In genomic region chr14:51251486-51251885, GRCh38 we compare ENCODE assay signal across 17 cellular contexts. TPM values are rescaled to one million over a fixed set of nuclear protein-coding genes. Genes with fewer than 3 reads are reported as not detected.
DNase-seq lines count a peak whose midpoint lies in the region; ATAC-seq and TF ChIP-seq lines count a peak whose summit lies in the region.
"Had no signal": no experiment of that assay in that cellular context is flagged by ENCODE, and none has a peak within 500 bp of the region (broad histone marks: within the 10 kb centered on the region; RNA-seq: fewer than 3 reads in every experiment).

No MANE protein-coding gene starts in this region.

- no peaks in the 10 kb centered on the region for H4K20me1 ChIP-seq in mammary epithelial cell (ENCODE audit: insufficient read depth, low read length)
- no peaks in the 10 kb centered on the region for H4K20me1 ChIP-seq in MM.1S (ENCODE audit: insufficient read depth, low read length)

- no peak for TF ChIP-seq POLR2A in gastroesophageal sphincter (IDR thresholded peaks at IDR 0.05)

- dilution Hi-C loops in mammary epithelial cell (cut with HindIII; ENCODE audit: low sequenced_read_pairs): no loop called here

- POLR2A ChIA-PET in RWPE1 (lab: Yijun Ruan, JAX; ENCODE audit: low non-redundant PET): no interaction called here

- peak overlapping the region; percentile 56 for H3K4me2 ChIP-seq in mammary epithelial cell (ENCODE audit: insufficient read depth, low read depth, low read length)
- no peak overlapping the region for H3K4me2 ChIP-seq in MM.1S (ENCODE audit: low read depth, low read length)
- H3K4me2 ChIP-seq: A549 had no signal

- H2AFZ ChIP-seq in mammary epithelial cell (ENCODE audit: low read depth, low read length) (no peak overlapping the region), MM.1S (ENCODE audit: low read length) (no peak overlapping the region)

- TF ChIP-seq EP300 in gastroesophageal sphincter (IDR thresholded peaks at IDR 0.05): no peak

- in situ Hi-C loops in mammary epithelial cell (cut with MboI; ENCODE audit: low sequenced_read_pairs in 2 of 2): no loop called here

- intact Hi-C loops in mammary epithelial cell (cut with micrococcal nuclease): no loop called here

- H3F3A ChIP-seq in MM.1S (ENCODE audit: insufficient read depth, low read length): no peaks in the 10 kb centered on the region

- WGBS in mammary epithelial cell (ENCODE audit: low coverage, missing lambda C conversion rate): 54% methylated on average over 4 of the region's 4 CpGs
- 82 to 95% methylated on average over 4 of the region's 4 CpGs for WGBS in gastroesophageal sphincter (ENCODE audit: low coverage in 1 of 2), 2 donors

- H3K79me2 ChIP-seq in mammary epithelial cell (ENCODE audit: insufficient read depth, low read length) (peaks cover 15% of the 10 kb centered on the region), MM.1S (ENCODE audit: low read length) (no peaks in the 10 kb centered on the region)

- no peak overlapping the region for H3K27ac ChIP-seq in RWPE1
- H3K27ac ChIP-seq in mammary epithelial cell (ENCODE audit: insufficient read depth, low read depth, low read length): peak overlapping the region; percentile 37
- peak overlapping the region; percentile 9 for H3K27ac ChIP-seq in foreskin keratinocyte
- no peak overlapping the region for H3K27ac ChIP-seq in MM.1S (ENCODE audit: low read length)
- H3K27ac ChIP-seq in gastroesophageal sphincter: no peak overlapping the region
- H3K27ac ChIP-seq: A549, C4-2B had no signal

- ATAC-seq in foreskin keratinocyte (peak; percentile 67), gastroesophageal sphincter (no peak)
- ATAC-seq: A549, GM12878, HepG2 had no signal

- H3K4me1 ChIP-seq in mammary epithelial cell (ENCODE audit: insufficient read depth, low read length): peaks cover 14% of the 10 kb centered on the region
- H3K4me1 ChIP-seq in foreskin keratinocyte: no peaks in the 10 kb centered on the region
- H3K4me1 ChIP-seq in MM.1S (ENCODE audit: low read length): peaks cover 7% of the 10 kb centered on the region
- no peaks in the 10 kb centered on the region for H3K4me1 ChIP-seq in gastroesophageal sphincter
- H3K4me1 ChIP-seq: A549, BE2C, HAP-1 had no signal

- no peak for TF ChIP-seq CTCF in RWPE1 (conservative IDR thresholded peaks at IDR 0.05; ENCODE audit: low read depth)
- TF ChIP-seq CTCF in mammary epithelial cell (conservative IDR thresholded peaks at IDR 0.05 in 1 of 2, IDR thresholded peaks at IDR 0.05 in 1 of 2; ENCODE audit: extremely low read depth in 1 of 2, insufficient read depth in 1 of 2, low read depth in 1 of 2, low read length in 2 of 2): no peak
- no peak for TF ChIP-seq CTCF in foreskin keratinocyte (conservative IDR thresholded peaks at IDR 0.05)
- TF ChIP-seq CTCF in MM.1S (IDR thresholded peaks at IDR 0.05; ENCODE audit: low read length): no peak
- no peak for TF ChIP-seq CTCF in gastroesophageal sphincter (IDR thresholded peaks at IDR 0.05)

- H3K9me3 ChIP-seq in mammary epithelial cell (replicated peaks; ENCODE audit: insufficient read depth, low read length) (no peaks in the 10 kb centered on the region), MM.1S (replicated peaks; ENCODE audit: insufficient read depth, low read length) (no peaks in the 10 kb centered on the region), gastroesophageal sphincter (no peaks in the 10 kb centered on the region)
- H3K9me3 ChIP-seq: A549, BE2C, HAP-1 had no signal

- H3K27me3 ChIP-seq in mammary epithelial cell (ENCODE audit: insufficient read depth, low read length) (no peaks in the 10 kb centered on the region), foreskin keratinocyte (no peaks in the 10 kb centered on the region), MM.1S (replicated peaks; ENCODE audit: insufficient read depth, low read length) (no peaks in the 10 kb centered on the region), gastroesophageal sphincter (no peaks in the 10 kb centered on the region)
- H3K27me3 ChIP-seq: BE2C had no signal

- BruUV-seq in mammary epithelial cell (replicated peaks; lab: Mats Ljungman, UMichigan): no TSS peak

- H3K36me3 ChIP-seq in mammary epithelial cell (ENCODE audit: insufficient read depth, low read length) (peaks cover 21% of the 10 kb centered on the region), MM.1S (replicated peaks; ENCODE audit: insufficient read depth, low read length) (no peaks in the 10 kb centered on the region), gastroesophageal sphincter (peaks cover 0 to 81% of the 10 kb centered on the region in 2 donors)

- CTCF ChIA-PET in RWPE1 (lab: Yijun Ruan, JAX): no interaction called here
- CTCF ChIA-PET in mammary epithelial cell (lab: Charles Lee; ENCODE audit: low non-redundant PET): no interaction called here

- H3K9ac ChIP-seq in mammary epithelial cell (ENCODE audit: insufficient read depth, low read length) (no peak overlapping the region), MM.1S (ENCODE audit: low read length) (no peak overlapping the region)

- peak; percentile 20 for DNase-seq in HPDE6-E6E7 (ENCODE audit: extremely low spot score)
- peak; percentile 26 for DNase-seq in RWPE1 (ENCODE audit: low spot score)
- DNase-seq in mammary epithelial cell: peak; percentile 71
- peak; percentile 54 to 72 for DNase-seq in foreskin keratinocyte
- no peak for DNase-seq in GM19238 (ENCODE audit: insufficient read length, low spot score)
- DNase-seq in NCI-H1092 treated with DMSO at 0.1 percent for 48 hours (lab: John Stamatoyannopoulos, UW): no peak
- DNase-seq in MM.1S: no peak
- DNase-seq: BE2C; CD4-positive, alpha-beta memory T cell; DMS79; GOT3 had no signal

- H3K4me3 ChIP-seq in mammary epithelial cell (replicated peaks in 1 of 3; ENCODE audit: insufficient read depth in 1 of 3, low read depth in 2 of 3, low read length in 3 of 3): no peak overlapping the region
- H3K4me3 ChIP-seq in MM.1S (ENCODE audit: low read length): no peak overlapping the region
- no peak overlapping the region for H3K4me3 ChIP-seq in gastroesophageal sphincter
- H3K4me3 ChIP-seq: A549, GM12878, HAP-1 had no signal

- H3K9me2 ChIP-seq in MM.1S (replicated peaks; ENCODE audit: insufficient read depth, low read length): no peaks in the 10 kb centered on the region

RNA-seq across cellular contexts. Expression of gene TMX1, which starts 11.4 kb away (rescaled TPM):
- 10 to 100 TPM; 39.7 to 53.8 TPM for total RNA-seq in mammary epithelial cell
- 21.4 TPM for polyA plus RNA-seq in mammary epithelial cell
- 56.4 TPM for polyA minus RNA-seq in mammary epithelial cell
- 48.6 and 49.4 TPM in 2 replicates for total RNA-seq in foreskin keratinocyte
- polyA plus RNA-seq in foreskin keratinocyte: 17.0 and 20.2 TPM in 2 replicates
- 10 to 100 TPM; 20.9 to 33.0 (median 26.5) TPM for total RNA-seq in gastroesophageal sphincter

Comparison
In these comparisons a context has a peak if more than half of its experiments do, and no peak if none do; other contexts are left out.
1. DNase-seq: peak in HPDE6-E6E7 (single experiment), RWPE1 (single experiment), mammary epithelial cell (single experiment) and foreskin keratinocyte (2 of 2); none in GM19238 (single experiment), NCI-H1092 treated with DMSO at 0.1 percent for 48 hours (single experiment) and MM.1S (single experiment).
2. H3K27ac ChIP-seq: peak in mammary epithelial cell (single experiment) and foreskin keratinocyte (single experiment); none in RWPE1 (single experiment), MM.1S (single experiment) and gastroesophageal sphincter (0 of 4).